In the genomic region with DNA sequence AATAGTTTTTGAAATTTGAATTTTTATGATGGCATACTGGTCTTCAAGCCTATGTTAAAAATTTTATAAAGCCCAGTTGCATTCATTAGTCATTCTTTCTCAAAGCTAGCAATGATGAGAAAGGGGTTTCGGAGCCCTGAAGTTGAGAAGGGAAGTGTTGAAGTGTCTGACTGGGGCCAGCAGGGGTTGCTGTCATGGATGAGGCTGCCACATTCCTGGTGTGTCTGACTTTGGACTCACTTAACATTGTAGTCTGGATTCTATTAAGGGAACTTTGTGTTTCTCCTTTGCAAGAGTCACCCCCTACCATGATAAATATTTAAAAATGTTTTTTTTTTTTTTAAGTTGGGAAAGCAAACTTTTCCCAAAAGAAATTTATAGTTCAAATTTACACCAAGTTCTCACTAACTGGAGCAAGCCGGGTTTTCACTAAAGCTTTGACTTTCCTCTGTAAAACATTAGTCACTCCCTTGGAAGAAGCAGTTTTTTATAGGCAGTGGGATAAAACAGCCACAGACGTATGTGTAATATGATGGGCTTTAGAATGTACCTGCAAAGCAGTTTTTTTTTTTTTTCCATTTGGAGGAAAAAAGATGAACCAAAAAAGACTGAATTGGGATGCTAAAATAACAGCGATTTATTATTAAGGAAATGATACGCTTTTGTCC, we compare ENCODE assay signal across 13 cellular contexts.
DNase-seq lines count a peak whose midpoint lies in the region; ATAC-seq and TF ChIP-seq lines count a peak whose summit lies in the region.
"Had no signal": no experiment of that assay in that cellular context is flagged by ENCODE, and none has a peak within 500 bp of the region (broad histone marks: within the 10 kb centered on the region; RNA-seq: fewer than 3 reads in every experiment).

No MANE protein-coding gene starts in this region.

- peaks cover 1% of the 10 kb centered on the region for H3K9me3 Mint-ChIP-seq in osteocyte (ENCODE audit: unreplicated experiment)
- H3K9me3 Mint-ChIP-seq in T-cell = peaks cover 0 to 18% (median 2%) of the 10 kb centered on the region in 3 donors

- H3K4me3 ChIP-seq in epithelial cell of esophagus (ENCODE audit: low read length) = no peak overlapping the region
- H3K4me3 ChIP-seq: gastroesophageal sphincter, sigmoid colon had no signal

- H3K27me3 Mint-ChIP-seq in osteocyte (ENCODE audit: unreplicated experiment) (no peaks in the 10 kb centered on the region), T-cell (no peaks in the 10 kb centered on the region)

- H3K4me1 Mint-ChIP-seq in osteocyte (ENCODE audit: unreplicated experiment) (peaks cover 13% of the 10 kb centered on the region), T-cell (no peaks in the 10 kb centered on the region)

- H3K27ac Mint-ChIP-seq in osteocyte (ENCODE audit: unreplicated experiment) (peak overlapping the region; percentile 18), T-cell (no peak overlapping the region)

- CTCF ChIA-PET in T-cell (lab: Charles Lee) = no interaction called here

- peak; percentile 50 for TF ChIP-seq CTCF in epithelial cell of esophagus (IDR thresholded peaks at IDR 0.05; ENCODE audit: insufficient read depth, low read depth, low read length, missing control alignments)
- TF ChIP-seq CTCF in osteocyte (IDR thresholded peaks at IDR 0.05) = peak; percentile 62

- peak; percentile 52 for DNase-seq in GM03348 (ENCODE audit: low spot score)
- DNase-seq in NCI-H69 (lab: John Stamatoyannopoulos, UW) = peak; percentile 42
- peak; percentile 21 for DNase-seq in epithelial cell of esophagus (ENCODE audit: low read depth)
- no peak for DNase-seq in osteocyte (ENCODE audit: extremely low spot score, unreplicated experiment)
- no peak for DNase-seq in T-cell
- DNase-seq in NCI-H1436 (lab: John Stamatoyannopoulos, UW) = no peak
- DNase-seq: aorta, NCI-H446, sigmoid colon, SW 1271 had no signal

- H3K36me3 Mint-ChIP-seq in osteocyte (ENCODE audit: unreplicated experiment) (no peaks in the 10 kb centered on the region), T-cell (no peaks in the 10 kb centered on the region)

- no peak for ATAC-seq in T-cell (replicated peaks in 1 of 4)
- no peak for ATAC-seq in GM21447 (IDR thresholded peaks at IDR 0.05; ENCODE audit: unreplicated experiment)
- ATAC-seq in GM18907 (IDR thresholded peaks at IDR 0.05; ENCODE audit: unreplicated experiment) = no peak
- ATAC-seq: gastroesophageal sphincter had no signal

- POLR2A ChIA-PET in T-cell (lab: Charles Lee) = no interaction called here

- H3K4me3 Mint-ChIP-seq in osteocyte (ENCODE audit: unreplicated experiment) (no peak overlapping the region), T-cell (no peak overlapping the region)

Comparison
In these comparisons a context has a peak if more than half of its experiments do, and no peak if none do; other contexts are left out.
1. DNase-seq: peak in GM03348 (single experiment), NCI-H69 (single experiment) and epithelial cell of esophagus (single experiment); none in osteocyte (single experiment), T-cell (0 of 34) and NCI-H1436 (single experiment).